In genomic region chr21:36113647-36114428, GRCh38 we compare ENCODE assay signal across 8 cellular contexts. TPM values are rescaled to one million over a fixed set of nuclear protein-coding genes. Genes with fewer than 3 reads are reported as not detected.
DNase-seq lines count a peak whose midpoint lies in the region; ATAC-seq, FAIRE-seq and TF ChIP-seq lines count a peak whose summit lies in the region.

No MANE protein-coding gene starts in this region.

- H3K4me3 ChIP-seq in kidney (ENCODE audit: low read length in 2 of 2): peak overlapping the region in 1 of 2 donors; percentile 32

- peak; percentile 37 to 42 for ATAC-seq in activated CD4-positive, CD25-positive, alpha-beta regulatory T cell treated with anti-CD3 and anti-CD28 coated beads, Interleukin-2, amount 50 U/mL, for 24 hours
- no peak for ATAC-seq in GM21723 (IDR thresholded peaks at IDR 0.05; ENCODE audit: unreplicated experiment)
- ATAC-seq in omental fat pad (ENCODE audit: low FRiP score): no peak
- no peak for ATAC-seq in HG02852 (IDR thresholded peaks at IDR 0.05; ENCODE audit: unreplicated experiment)

- H3K36me3 Mint-ChIP-seq in activated CD4-positive, alpha-beta T cell treated with anti-CD3 and anti-CD28 coated beads, Interleukin-2, amount 10 ng/mL, durations not matched to agents 7 days and 5 days (ENCODE audit: low read depth): no peaks in the 10 kb centered on the region
- no peaks in the 10 kb centered on the region for H3K36me3 Mint-ChIP-seq in type B pancreatic cell

- no peak for TF ChIP-seq CTCF in kidney (IDR thresholded peaks at IDR 0.05; ENCODE audit: borderline replicate concordance, extremely low read depth, insufficient read depth)
- TF ChIP-seq CTCF in type B pancreatic cell (conservative IDR thresholded peaks at IDR 0.05): no peak
- TF ChIP-seq CTCF in omental fat pad (IDR thresholded peaks at IDR 0.05): no peak

- H3K9me3 Mint-ChIP-seq in activated CD4-positive, alpha-beta T cell treated with anti-CD3 and anti-CD28 coated beads, Interleukin-2, amount 10 ng/mL, durations not matched to agents 7 days and 5 days: no peaks in the 10 kb centered on the region
- peaks cover 5% of the 10 kb centered on the region for H3K9me3 Mint-ChIP-seq in type B pancreatic cell

- H3K36me3 ChIP-seq in kidney (ENCODE audit: control insufficient read depth in 1 of 2, insufficient read depth in 2 of 2, low read length in 2 of 2): no peaks in the 10 kb centered on the region

- intact Hi-C loops in kidney (cut with DNase I): no loop called here

- H3K4me1 Mint-ChIP-seq in activated CD4-positive, alpha-beta T cell treated with anti-CD3 and anti-CD28 coated beads, Interleukin-2, amount 10 ng/mL, durations not matched to agents 7 days and 5 days: peaks cover 38% of the 10 kb centered on the region
- peaks cover 8% of the 10 kb centered on the region for H3K4me1 Mint-ChIP-seq in type B pancreatic cell (ENCODE audit: unreplicated experiment)

- H3K9me3 ChIP-seq in kidney (ENCODE audit: control insufficient read depth in 1 of 2, low read length in 2 of 2): peaks cover 0 to 2% of the 10 kb centered on the region in 2 donors

- POLR2A ChIA-PET in activated CD4-positive, alpha-beta T cell treated with anti-CD3 and anti-CD28 coated beads, Interleukin-2, amount 10 ng/mL, durations not matched to agents 7 days and 5 days (lab: Charles Lee): interaction anchor here (0.6 kb wide), 1 partner anchor 95 kb away, joined by 3 read pairs; no protein-coding TSS in a partner anchor

- FAIRE-seq in kidney (lab: Jason Lieb, UNC): no peak

- no peak overlapping the region for H3K9ac ChIP-seq in kidney (ENCODE audit: low read length in 2 of 2)

- no peak for DNase-seq in activated CD4-positive, CD25-positive, alpha-beta regulatory T cell treated with anti-CD3 and anti-CD28 coated beads, Interleukin-2, amount 50 U/mL, for 72 hours
- DNase-seq in activated CD4-positive, alpha-beta T cell treated with anti-CD3 and anti-CD28 coated beads, Interleukin-2, amount 10 ng/mL, durations not matched to agents 7 days and 5 days: peak; percentile 67
- peak; percentile 85 for DNase-seq in kidney
- no peak for DNase-seq in type B pancreatic cell (ENCODE audit: extremely low spot score, unreplicated experiment)
- no peak for DNase-seq in omental fat pad (ENCODE audit: low spot score)

- peaks cover 2 to 5% of the 10 kb centered on the region in 2 donors for H3K4me1 ChIP-seq in kidney (ENCODE audit: control insufficient read depth in 1 of 2, insufficient read depth in 1 of 2, low read depth in 1 of 2, low read length in 2 of 2)

- peak overlapping the region; percentile 73 to 80 for H3K27ac ChIP-seq in kidney (ENCODE audit: low read depth in 2 of 2, low read length in 2 of 2)

- CTCF ChIA-PET in activated CD4-positive, alpha-beta T cell treated with anti-CD3 and anti-CD28 coated beads, Interleukin-2, amount 10 ng/mL, durations not matched to agents 7 days and 5 days (lab: Charles Lee): interaction anchor here (0.7 to 2.4 kb wide), 5 partner anchors 13 to 436 kb away, joined by 3 to 6 read pairs (median 3); no protein-coding TSS in a partner anchor

- H3K27me3 Mint-ChIP-seq in activated CD4-positive, alpha-beta T cell treated with anti-CD3 and anti-CD28 coated beads, Interleukin-2, amount 10 ng/mL, durations not matched to agents 7 days and 5 days: peaks cover 5% of the 10 kb centered on the region
- H3K27me3 Mint-ChIP-seq in type B pancreatic cell: peaks cover 2% of the 10 kb centered on the region

- H3K27ac Mint-ChIP-seq in activated CD4-positive, alpha-beta T cell treated with anti-CD3 and anti-CD28 coated beads, Interleukin-2, amount 10 ng/mL, durations not matched to agents 7 days and 5 days: peak overlapping the region; percentile 90
- H3K27ac Mint-ChIP-seq in type B pancreatic cell: peak overlapping the region; percentile 1

- H3K4me3 Mint-ChIP-seq in activated CD4-positive, alpha-beta T cell treated with anti-CD3 and anti-CD28 coated beads, Interleukin-2, amount 10 ng/mL, durations not matched to agents 7 days and 5 days: peak overlapping the region; percentile 65
- peak overlapping the region; percentile 23 for H3K4me3 Mint-ChIP-seq in type B pancreatic cell

RNA-seq across cellular contexts. Expression of gene CBR3, which starts 21.0 kb away (rescaled TPM):
- total RNA-seq in activated CD4-positive, alpha-beta T cell treated with anti-CD3 and anti-CD28 coated beads, Interleukin-2, amount 10 ng/mL, durations not matched to agents 7 days and 5 days: 10 to 100 TPM; 24.4 to 30.9 TPM
- total RNA-seq in kidney (2.6 TPM), type B pancreatic cell (ENCODE audit: low replicate concordance) (1.0 and 1.6 TPM in 2 replicates), omental fat pad (10 to 100 TPM; 15.4 to 32.0 (median 18.4) TPM)
- 5.9 TPM for polyA plus RNA-seq in kidney (ENCODE audit: insufficient read depth, low read depth, low replicate concordance)

RNA-seq across cellular contexts. Expression of gene DOP1B, which starts 42.8 kb away (rescaled TPM):
- total RNA-seq in activated CD4-positive, alpha-beta T cell treated with anti-CD3 and anti-CD28 coated beads, Interleukin-2, amount 10 ng/mL, durations not matched to agents 7 days and 5 days: 10 to 100 TPM; 24.6 to 24.7 TPM
- total RNA-seq in kidney (19.2 TPM), type B pancreatic cell (ENCODE audit: low replicate concordance) (26.5 and 29.9 TPM in 2 replicates), omental fat pad (10 to 100 TPM in 3 of 4 donors, 1 to 10 TPM in 1; 6.9 to 17.7 (median 15.1) TPM)
- 1.2 TPM for polyA plus RNA-seq in kidney (ENCODE audit: insufficient read depth, low read depth, low replicate concordance)

RNA-seq across cellular contexts. Expression of gene CBR1, which starts 44.0 kb away (rescaled TPM):
- 10 to 100 TPM; 49.5 to 51.1 TPM for total RNA-seq in activated CD4-positive, alpha-beta T cell treated with anti-CD3 and anti-CD28 coated beads, Interleukin-2, amount 10 ng/mL, durations not matched to agents 7 days and 5 days
- total RNA-seq in kidney (94.3 TPM), type B pancreatic cell (ENCODE audit: low replicate concordance) (20.1 and 32.8 TPM in 2 replicates), omental fat pad (100 to 1,000 TPM in 2 of 4 donors, 10 to 100 TPM in 2; 73.1 to 158 (median 93.3) TPM)
- 379 TPM for polyA plus RNA-seq in kidney (ENCODE audit: insufficient read depth, low read depth, low replicate concordance)

RNA-seq across cellular contexts. Expression of gene SETD4, which starts 53.5 kb away (rescaled TPM):
- total RNA-seq in activated CD4-positive, alpha-beta T cell treated with anti-CD3 and anti-CD28 coated beads, Interleukin-2, amount 10 ng/mL, durations not matched to agents 7 days and 5 days: 10 to 100 TPM; 15.7 to 19.4 TPM
- total RNA-seq in kidney (22.5 TPM), type B pancreatic cell (ENCODE audit: low replicate concordance) (16.7 and 26.4 TPM in 2 replicates), omental fat pad (10 to 100 TPM; 12.6 to 22.7 (median 16.8) TPM)
- 14.2 TPM for polyA plus RNA-seq in kidney (ENCODE audit: insufficient read depth, low read depth, low replicate concordance)

Comparison
In these comparisons a context has a peak if more than half of its experiments do, and no peak if none do; other contexts are left out.
1. ATAC-seq: peak in activated CD4-positive, CD25-positive, alpha-beta regulatory T cell treated with anti-CD3 and anti-CD28 coated beads, Interleukin-2, amount 50 U/mL, for 24 hours (2 of 2); none in GM21723 (single experiment), omental fat pad (single experiment) and HG02852 (single experiment).
2. DNase-seq: peak in activated CD4-positive, alpha-beta T cell treated with anti-CD3 and anti-CD28 coated beads, Interleukin-2, amount 10 ng/mL, durations not matched to agents 7 days and 5 days (single experiment) and kidney (single experiment); none in activated CD4-positive, CD25-positive, alpha-beta regulatory T cell treated with anti-CD3 and anti-CD28 coated beads, Interleukin-2, amount 50 U/mL, for 72 hours (single experiment), type B pancreatic cell (single experiment) and omental fat pad (single experiment).